Comparison of ENCODE assay signal across 25 cellular contexts in the genomic region with DNA sequence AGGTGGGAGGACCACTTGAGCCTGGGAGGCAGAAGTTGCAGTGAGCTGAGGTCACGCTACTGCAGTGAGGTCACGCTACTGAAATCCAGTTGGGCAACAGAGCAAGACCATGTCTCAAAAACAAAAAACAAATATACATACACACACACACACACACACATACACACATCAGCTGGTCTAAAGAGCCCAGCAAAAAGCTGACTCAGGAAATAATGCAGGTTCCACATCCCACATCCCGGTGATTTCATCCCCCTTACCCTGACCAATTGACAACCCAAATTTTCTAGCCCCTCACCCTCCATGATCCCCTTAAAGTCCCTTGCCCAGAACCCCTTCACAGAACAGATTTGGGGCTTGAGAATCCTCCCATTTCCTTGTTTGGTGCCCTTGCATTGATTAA. TPM values are rescaled to one million over a fixed set of nuclear protein-coding genes. Genes with fewer than 3 reads are reported as not detected.
A peak's percentile ranks its signal among the peaks of the same experiment; 100 is the strongest.
DNase-seq lines count a peak whose midpoint lies in the region; ATAC-seq, FAIRE-seq and TF ChIP-seq lines count a peak whose summit lies in the region.
"Had no signal": no experiment of that assay in that cellular context is flagged by ENCODE, and none has a peak within 500 bp of the region (broad histone marks: within the 10 kb centered on the region; RNA-seq: fewer than 3 reads in every experiment).

No MANE protein-coding gene starts in this region.

- H4K20me1 ChIP-seq in IMR-90 (ENCODE audit: insufficient read depth, low read length) (no peaks in the 10 kb centered on the region), K562 (replicated peaks; ENCODE audit: control insufficient read depth, insufficient read depth, low read length) (no peaks in the 10 kb centered on the region)
- H4K20me1 ChIP-seq: BLaER1 had no signal

- WGBS in A549 (ENCODE audit: missing lambda C conversion rate) = 80% methylated on average over 3 of the region's 3 CpGs
- WGBS in IMR-90 (ENCODE audit: extremely low coverage in 2 of 2, insufficient read length in 1 of 2), 2 experiments = 100% methylated on average over 1 of the region's 3 CpGs; no CpG with 5 or more reads in 1 of the 2 experiments
- WGBS in K562 (ENCODE audit: insufficient coverage, low coverage, missing lambda C conversion rate) = 6% methylated on average over 3 of the region's 3 CpGs

- H3K4me3 ChIP-seq in A549 (no peak overlapping the region), IMR-90 (ENCODE audit: insufficient read depth, low read depth, low read length) (no peak overlapping the region), K562 (no peak overlapping the region)
- H3K4me3 ChIP-seq: BLaER1 had no signal

- DNase-seq in NCI-H510A (lab: John Stamatoyannopoulos, UW) (peak; percentile 1), NCI-H510A treated with DMSO at 0.1 percent for 48 hours (lab: John Stamatoyannopoulos, UW) (no peak), A549 (ENCODE audit: low read depth in 1 of 2, low spot score in 1 of 2) (no peak), IMR-90 (no peak), K562 (ENCODE audit: extremely low read depth in 1 of 4, low spot score in 3 of 4) (no peak), Ammon's horn (ENCODE audit: low spot score) (no peak), frontal cortex (ENCODE audit: low spot score in 2 of 2) (no peak)
- DNase-seq: 8988T; AML-193; BE2C; C1 segment of cervical spinal cord; CD4-positive, alpha-beta memory T cell; CD4-positive, CD25-positive, alpha-beta regulatory T cell; CD8-positive, alpha-beta memory T cell; COR-L47; DMS 273 treated with DMSO at 0.1 percent for 48 hours; DMS79 treated with DMSO at 0.1 percent for 48 hours; GF-D8 had no signal

- POLR2A ChIA-PET in A549 (lab: Yijun Ruan, JAX) = no interaction called here
- POLR2A ChIA-PET in IMR-90 (lab: Charles Lee; ENCODE audit: unreplicated experiment) = no interaction called here
- POLR2A ChIA-PET in K562 (lab: Yijun Ruan, JAX) = no interaction called here

- H3K9me3 ChIP-seq in A549 (no peaks in the 10 kb centered on the region), IMR-90 (ENCODE audit: control insufficient read depth, insufficient read depth, low read length) (no peaks in the 10 kb centered on the region), K562 (replicated peaks; ENCODE audit: control insufficient read depth, insufficient read depth, low read depth, low read length) (no peaks in the 10 kb centered on the region)
- H3K9me3 ChIP-seq: BE2C, BLaER1 had no signal

- H2AFZ ChIP-seq in IMR-90 (replicated peaks; ENCODE audit: low read length, poor library complexity) (no peak overlapping the region), K562 (ENCODE audit: low read depth, low read length) (no peak overlapping the region)

- H3K4ac ChIP-seq in IMR-90 (ENCODE audit: low read depth, low read length) = no peak overlapping the region

- no peak overlapping the region for H3K18ac ChIP-seq in IMR-90 (ENCODE audit: low read depth, low read length)

- H2AK9ac ChIP-seq in IMR-90 (replicated peaks; ENCODE audit: low read depth, low read length, poor library complexity) = no peak overlapping the region

- dilution Hi-C loops in IMR-90 (cut with HindIII; ENCODE audit: low sequenced_read_pairs, unreplicated experiment) = no loop called here

- H2BK20ac ChIP-seq in IMR-90 (ENCODE audit: low read depth, low read length) = no peak overlapping the region

- H2BK5ac ChIP-seq in IMR-90 (ENCODE audit: low read depth, low read length, poor library complexity, severe bottlenecking) = no peak overlapping the region

- no peak overlapping the region for H4K5ac ChIP-seq in IMR-90 (ENCODE audit: low read depth, low read length)

- no peak for TF ChIP-seq POLR2A in A549 (IDR thresholded peaks at IDR 0.05; ENCODE audit: low read length)
- no peak for TF ChIP-seq POLR2A in IMR-90 (IDR thresholded peaks at IDR 0.05; ENCODE audit: low read depth, low read length)
- no peak for TF ChIP-seq POLR2A in K562 (conservative IDR thresholded peaks at IDR 0.05)

- BruUV-seq in IMR-90 (replicated peaks; lab: Mats Ljungman, UMichigan) (no TSS peak), K562 (replicated peaks; lab: Mats Ljungman, UMichigan) (no TSS peak)

- H3K27me3 ChIP-seq in IMR-90 (ENCODE audit: control insufficient read depth, insufficient read depth, low read length) (no peaks in the 10 kb centered on the region), K562 (ENCODE audit: control insufficient read depth in 2 of 2, insufficient read depth in 2 of 2, low read length in 2 of 2) (no peaks in the 10 kb centered on the region; a peak in 1 of 5 replicates)
- H3K27me3 ChIP-seq: BLaER1 had no signal

- no peak overlapping the region for H2AK5ac ChIP-seq in IMR-90 (ENCODE audit: low read depth, low read length)

- intact Hi-C loops in IMR-90 (cut with micrococcal nuclease) = no loop called here
- intact Hi-C loops in K562 (cut with micrococcal nuclease) = no loop called here

- H2BK120ac ChIP-seq in IMR-90 (ENCODE audit: low read depth, low read length) = no peak overlapping the region

- H3K27ac ChIP-seq in A549 (no peak overlapping the region), IMR-90 (ENCODE audit: insufficient read depth, low read length) (no peak overlapping the region), K562 (ENCODE audit: extremely low read depth, low read depth, low read length) (no peak overlapping the region)
- H3K27ac ChIP-seq: BLaER1 had no signal

- in situ Hi-C loops in IMR-90 (cut with MboI; ENCODE audit: low sequenced_read_pairs) = no loop called here
- in situ Hi-C loops in K562 (cut with MboI) = no loop called here

- H2BK15ac ChIP-seq in IMR-90 (ENCODE audit: low read depth, low read length) = no peak overlapping the region

- CTCF ChIA-PET in A549 (lab: Yijun Ruan, JAX) = no interaction called here
- CTCF ChIA-PET in IMR-90 (lab: Yijun Ruan, JAX) = interaction anchor here (0.6 to 1.0 kb wide), 3 partner anchors 9 to 1295 kb away, joined by 3 read pairs; no protein-coding TSS in a partner anchor
- CTCF ChIA-PET in K562 (lab: Yijun Ruan, JAX; ENCODE audit: low intra/inter-chr PET ratio) = no interaction called here

- no peaks in the 10 kb centered on the region for H3K4me1 ChIP-seq in A549
- H3K4me1 ChIP-seq in IMR-90 (ENCODE audit: control insufficient read depth, insufficient read depth, low read length) = no peaks in the 10 kb centered on the region
- peaks cover 0 to 3% of the 10 kb centered on the region in 2 experiments; a peak in 1 of 5 replicates for H3K4me1 ChIP-seq in K562 (replicated peaks in 1 of 2; ENCODE audit: control insufficient read depth in 2 of 2, insufficient read depth in 2 of 2, low read length in 2 of 2)
- H3K4me1 ChIP-seq: BE2C, BLaER1 had no signal

- no peaks in the 10 kb centered on the region for H3K79me1 ChIP-seq in IMR-90 (ENCODE audit: low read depth in 1 of 2, low read length in 2 of 2)

- no peak overlapping the region for H3K4me2 ChIP-seq in A549
- no peak overlapping the region for H3K4me2 ChIP-seq in IMR-90 (ENCODE audit: low read depth, low read length)
- H3K4me2 ChIP-seq in K562 (ENCODE audit: insufficient read depth, low read length) = no peak overlapping the region
- H3K4me2 ChIP-seq: BLaER1 had no signal

- TF ChIP-seq RAD21 in A549 (conservative IDR thresholded peaks at IDR 0.05 in 1 of 2, IDR thresholded peaks at IDR 0.05 in 1 of 2) = no peak
- TF ChIP-seq RAD21 in IMR-90 (IDR thresholded peaks at IDR 0.05; ENCODE audit: low read length) = no peak
- no peak for TF ChIP-seq RAD21 in K562 (CRISPR knock-in tag; conservative IDR thresholded peaks at IDR 0.05 in 1 of 2, IDR thresholded peaks at IDR 0.05 in 1 of 2)

- H3K56ac ChIP-seq in IMR-90 (ENCODE audit: extremely low read depth, insufficient read depth, low read length) = no peak overlapping the region

- no peak overlapping the region for H3K14ac ChIP-seq in IMR-90 (replicated peaks; ENCODE audit: low read depth, low read length)

- no peak for TF ChIP-seq EP300 in A549 (IDR thresholded peaks at IDR 0.05)
- TF ChIP-seq EP300 in K562 (IDR thresholded peaks at IDR 0.05; ENCODE audit: low read length) = no peak

- H4K8ac ChIP-seq in IMR-90 (ENCODE audit: low read depth in 2 of 2, low read length in 2 of 2) = no peak overlapping the region

- H4K91ac ChIP-seq in IMR-90 (ENCODE audit: insufficient read depth, low read depth, low read length) = no peak overlapping the region

- H3K36me3 ChIP-seq in IMR-90 (ENCODE audit: control insufficient read depth, insufficient read depth, low read length) = no peaks in the 10 kb centered on the region
- no peaks in the 10 kb centered on the region for H3K36me3 ChIP-seq in K562 (ENCODE audit: control insufficient read depth, insufficient read depth, low read length)
- H3K36me3 ChIP-seq: BE2C, BLaER1 had no signal

- H3K9ac ChIP-seq in IMR-90 (ENCODE audit: low read depth, low read length) (no peak overlapping the region), K562 (ENCODE audit: insufficient read depth in 1 of 2, low read depth in 2 of 2, low read length in 2 of 2) (no peak overlapping the region)
- H3K9ac ChIP-seq: BLaER1 had no signal

- no peaks in the 10 kb centered on the region for H3K79me2 ChIP-seq in K562 (ENCODE audit: control insufficient read depth, insufficient read depth, low read length)

- H3K23ac ChIP-seq in IMR-90 (ENCODE audit: low read depth, low read length) = no peak overlapping the region

- H3K9me1 ChIP-seq in IMR-90 (ENCODE audit: insufficient read depth, low read length) = no peaks in the 10 kb centered on the region
- no peaks in the 10 kb centered on the region for H3K9me1 ChIP-seq in K562 (ENCODE audit: control insufficient read depth, insufficient read depth, low read length)

- ATAC-seq in A549 (no peak), IMR-90 (ENCODE audit: low read depth) (no peak), K562 (no peak), HG02840 (IDR thresholded peaks at IDR 0.05; ENCODE audit: low FRiP score, unreplicated experiment) (no peak)

- TF ChIP-seq CTCF in A549 (IDR thresholded peaks at IDR 0.05) (no peak), IMR-90 (conservative IDR thresholded peaks at IDR 0.05; ENCODE audit: low read depth, low read length) (no peak), K562 (IDR thresholded peaks at IDR 0.05 in 2 of 3, conservative IDR thresholded peaks at IDR 0.05 in 1 of 3; ENCODE audit: insufficient read depth in 2 of 3, low read depth in 1 of 3, low read length in 3 of 3) (no peak)

- FAIRE-seq in A549 (lab: Jason Lieb, UNC) = no peak
- FAIRE-seq in K562 (lab: Jason Lieb, UNC) = no peak
- no peak for FAIRE-seq in frontal cortex (lab: Jason Lieb, UNC)
- FAIRE-seq: A204.1, G401.6, GM12891, GM19239 had no signal

RNA-seq across cellular contexts. Expression of a gene that starts 11.9 kb away (rescaled TPM):
- polyA plus RNA-seq in A549 (2011; rRNA removed) (not detected in 2 replicates), A549 (2017; fragmentation: RNase III; extraction: RNeasy Plus Mini Kit Qiagen cat#74134 plus additional on column Dnase treatment) (not detected in 3 replicates), IMR-90 (2012; rRNA removed) (not detected in 2 replicates), K562 (2011; rRNA removed) (not detected in 2 replicates), K562 (2014; fragmentation: Illumina TruSeq; extraction: Trizol) (not detected in 2 replicates), K562 (2014; fragmentation: Nextera tagmentation; extraction: Ambion mirVana) (under 1 TPM; 0.04 to 0.13 TPM), K562 (2014; rRNA removed) (not detected in 2 replicates)
- polyA plus RNA-seq in A549 (2012; cell fraction: cytosol; rRNA removed) = not detected in 2 replicates
- not detected in 2 replicates for polyA plus RNA-seq in A549 (2012; cell fraction: nucleus; rRNA removed)
- polyA minus RNA-seq in A549 (2011; rRNA and poly(A)+ RNA removed) = not detected in 2 replicates
- total RNA-seq in IMR-90 (2012; rRNA removed) (not detected in 2 replicates), K562 (2014; rRNA removed) (not detected in 2 replicates), K562 (2014; rRNA removed; fragmentation: Illumina TruSeq; extraction: Trizol) (not detected in 2 replicates), K562 (2015; rRNA removed; fragmentation: Illumina TruSeq; extraction: Trizol) (not detected in 2 replicates), K562 (2021) (not detected in 2 replicates), frontal cortex (0.41 TPM)
- polyA plus RNA-seq in IMR-90 (2012; cell fraction: cytosol; rRNA removed) = not detected in 2 replicates
- not detected in 2 replicates for polyA plus RNA-seq in IMR-90 (2012; cell fraction: nucleus; rRNA removed; ENCODE audit: low replicate concordance)
- not detected in 2 replicates for total RNA-seq in K562 (2011; cell fraction: chromatin; rRNA removed; ENCODE audit: low replicate concordance)
- total RNA-seq in K562 (2011; cell fraction: nucleolus; rRNA removed) = not detected in 2 replicates
- total RNA-seq in K562 (2011; cell fraction: nucleoplasm; rRNA removed) = not detected in 2 replicates
- polyA plus RNA-seq in K562 (2011; cell fraction: cytosol; rRNA removed) = not detected in 2 replicates
- not detected in 2 replicates for polyA plus RNA-seq in K562 (2011; cell fraction: nucleus; rRNA removed)
- 0.07 and 0.50 TPM in 2 replicates for polyA plus RNA-seq in K562 (2012)
- polyA minus RNA-seq in K562 (2011; rRNA and poly(A)+ RNA removed) = not detected in 2 replicates
- polyA minus RNA-seq in K562 (2011; cell fraction: cytosol; rRNA and poly(A)+ RNA removed) = not detected in 2 replicates
- polyA minus RNA-seq in K562 (2011; cell fraction: nucleus; rRNA and poly(A)+ RNA removed) = 0.40 TPM in 1 of 2 replicates, not detected in the other
- total RNA-seq: CD4-positive, alpha-beta memory T cell; CD4-positive, CD25-positive, alpha-beta regulatory T cell; CD8-positive, alpha-beta memory T cell had no signal
- polyA plus RNA-seq: CD14-positive monocyte; CD4-positive, alpha-beta memory T cell; CD4-positive, CD25-positive, alpha-beta regulatory T cell; CD8-positive, alpha-beta memory T cell had no signal

RNA-seq across cellular contexts. Expression of a gene that starts 56.4 kb away (rescaled TPM):
- polyA plus RNA-seq in A549 (2011; rRNA removed) (2.0 and 2.1 TPM in 2 replicates), A549 (2017; fragmentation: RNase III; extraction: RNeasy Plus Mini Kit Qiagen cat#74134 plus additional on column Dnase treatment) (0.63 to 0.79 TPM (median 0.71 TPM) in 3 replicates), IMR-90 (2012; rRNA removed) (not detected in 2 replicates), K562 (2011; rRNA removed) (0.05 TPM in 1 of 2 replicates, not detected in the other), K562 (2014; fragmentation: Illumina TruSeq; extraction: Trizol) (not detected in 2 replicates), K562 (2014; fragmentation: Nextera tagmentation; extraction: Ambion mirVana) (under 1 TPM; 0.17 to 0.29 TPM), K562 (2014; rRNA removed) (not detected in 2 replicates)
- polyA plus RNA-seq in A549 (2012; cell fraction: cytosol; rRNA removed) = 0.46 and 0.53 TPM in 2 replicates
- polyA plus RNA-seq in A549 (2012; cell fraction: nucleus; rRNA removed) = 0.05 TPM in 1 of 2 replicates, not detected in the other
- polyA minus RNA-seq in A549 (2011; rRNA and poly(A)+ RNA removed) = 0.45 TPM in 1 of 2 replicates, not detected in the other
- total RNA-seq in IMR-90 (2012; rRNA removed) (not detected in 2 replicates), K562 (2014; rRNA removed) (not detected in 2 replicates), K562 (2014; rRNA removed; fragmentation: Illumina TruSeq; extraction: Trizol) (0.16 TPM in 1 of 2 replicates, not detected in the other), K562 (2015; rRNA removed; fragmentation: Illumina TruSeq; extraction: Trizol) (not detected in 2 replicates), K562 (2021) (0.18 TPM in 1 of 2 replicates, not detected in the other), frontal cortex (0.41 TPM)
- polyA plus RNA-seq in IMR-90 (2012; cell fraction: cytosol; rRNA removed) = not detected in 2 replicates
- polyA plus RNA-seq in IMR-90 (2012; cell fraction: nucleus; rRNA removed; ENCODE audit: low replicate concordance) = not detected in 2 replicates
- total RNA-seq in K562 (2011; cell fraction: chromatin; rRNA removed; ENCODE audit: low replicate concordance) = not detected in 2 replicates
- not detected in 2 replicates for total RNA-seq in K562 (2011; cell fraction: nucleolus; rRNA removed)
- total RNA-seq in K562 (2011; cell fraction: nucleoplasm; rRNA removed) = not detected in 2 replicates
- polyA plus RNA-seq in K562 (2011; cell fraction: cytosol; rRNA removed) = 0.07 TPM in 1 of 2 replicates, not detected in the other
- polyA plus RNA-seq in K562 (2011; cell fraction: nucleus; rRNA removed) = not detected in 2 replicates
- polyA plus RNA-seq in K562 (2012) = not detected in 2 replicates
- polyA minus RNA-seq in K562 (2011; rRNA and poly(A)+ RNA removed) = not detected in 2 replicates
- not detected in 2 replicates for polyA minus RNA-seq in K562 (2011; cell fraction: cytosol; rRNA and poly(A)+ RNA removed)
- polyA minus RNA-seq in K562 (2011; cell fraction: nucleus; rRNA and poly(A)+ RNA removed) = not detected in 2 replicates
- total RNA-seq: CD4-positive, alpha-beta memory T cell; CD4-positive, CD25-positive, alpha-beta regulatory T cell; CD8-positive, alpha-beta memory T cell had no signal
- polyA plus RNA-seq: CD14-positive monocyte; CD4-positive, alpha-beta memory T cell; CD4-positive, CD25-positive, alpha-beta regulatory T cell; CD8-positive, alpha-beta memory T cell had no signal
